Comparison of ENCODE assay signal across 1 cellular context in the genomic region with DNA sequence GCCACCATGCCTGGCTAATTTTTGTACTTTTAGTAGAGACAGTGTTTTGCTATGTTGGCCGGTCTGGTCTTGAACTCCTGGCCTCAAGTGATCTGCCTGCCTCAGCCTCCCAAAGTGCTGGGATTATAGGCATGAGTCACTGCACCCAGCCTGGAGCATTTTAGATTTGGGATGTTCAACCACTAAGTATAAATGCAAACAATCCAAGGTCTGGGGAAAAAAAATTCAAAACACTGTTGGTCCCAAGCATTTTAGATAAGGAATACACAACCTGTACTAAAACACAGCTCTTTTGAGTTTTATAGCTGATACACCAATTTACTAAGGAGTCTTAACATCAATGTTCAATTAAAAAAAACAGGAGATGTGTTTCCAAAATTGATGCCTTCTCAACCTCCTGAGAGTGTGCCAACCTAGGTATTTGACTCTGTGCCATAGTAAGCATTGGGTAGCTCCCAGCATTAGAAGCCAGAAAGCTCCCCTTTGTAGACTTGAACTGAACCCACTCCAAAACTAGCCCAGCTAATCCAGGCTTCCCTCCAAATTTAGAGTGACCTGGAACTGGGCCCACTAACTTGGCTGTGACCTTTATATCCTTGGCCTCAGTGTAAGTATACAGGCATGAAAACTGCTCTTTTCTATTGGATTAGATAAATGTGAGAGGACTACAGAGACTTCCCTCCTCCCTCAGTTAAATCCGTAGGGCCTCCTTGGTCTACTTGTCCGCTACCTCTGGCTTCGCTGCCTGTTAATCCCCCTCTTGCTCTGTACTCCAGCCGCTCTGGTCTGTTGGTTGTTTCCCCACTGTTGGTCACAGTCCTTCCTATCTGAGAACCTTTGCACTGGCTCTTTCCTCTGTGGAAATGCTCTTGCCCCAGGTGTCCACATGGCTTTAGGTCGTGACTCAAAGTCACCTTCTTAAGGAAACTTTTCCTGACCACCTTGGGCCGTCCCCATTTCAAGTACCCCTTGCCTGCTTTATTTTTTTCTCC.
TF ChIP-seq lines count a peak whose summit lies in the region.

No MANE protein-coding gene starts in this region.

TF ChIP-seq in IMR-90, 13 proteins besides CTCF, POLR2A, EP300 and RAD21:
- TF ChIP-seq RCOR1 (IDR thresholded peaks at IDR 0.05; ENCODE audit: insufficient replicate concordance, low read length) (no peak), MAFK (IDR thresholded peaks at IDR 0.05; ENCODE audit: low read depth, low read length) (no peak), MXI1 (IDR thresholded peaks at IDR 0.05; ENCODE audit: borderline replicate concordance, low read depth, low read length) (no peak), BHLHE40 (IDR thresholded peaks at IDR 0.05; ENCODE audit: low read depth, low read length) (no peak), CEBPB (IDR thresholded peaks at IDR 0.05; ENCODE audit: low read depth, low read length) (no peak), FOS (IDR thresholded peaks at IDR 0.05; ENCODE audit: low read depth, low read length) (no peak), RFX5 (IDR thresholded peaks at IDR 0.05; ENCODE audit: low read depth, low read length) (no peak), NFE2L2 (IDR thresholded peaks at IDR 0.05; ENCODE audit: low read depth, low read length) (no peak), MAZ (IDR thresholded peaks at IDR 0.05; ENCODE audit: borderline replicate concordance, low read depth, low read length) (no peak), SMC3 (IDR thresholded peaks at IDR 0.05; ENCODE audit: low read depth, low read length) (no peak)
- TF ChIP-seq, protein P1, sequence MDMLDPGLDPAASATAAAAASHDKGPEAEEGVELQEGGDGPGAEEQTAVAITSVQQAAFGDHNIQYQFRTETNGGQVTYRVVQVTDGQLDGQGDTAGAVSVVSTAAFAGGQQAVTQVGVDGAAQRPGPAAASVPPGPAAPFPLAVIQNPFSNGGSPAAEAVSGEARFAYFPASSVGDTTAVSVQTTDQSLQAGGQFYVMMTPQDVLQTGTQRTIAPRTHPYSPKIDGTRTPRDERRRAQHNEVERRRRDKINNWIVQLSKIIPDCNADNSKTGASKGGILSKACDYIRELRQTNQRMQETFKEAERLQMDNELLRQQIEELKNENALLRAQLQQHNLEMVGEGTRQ (IDR thresholded peaks at IDR 0.05; ENCODE audit: low read depth, low read length): no peak
- TF ChIP-seq, protein P2, sequence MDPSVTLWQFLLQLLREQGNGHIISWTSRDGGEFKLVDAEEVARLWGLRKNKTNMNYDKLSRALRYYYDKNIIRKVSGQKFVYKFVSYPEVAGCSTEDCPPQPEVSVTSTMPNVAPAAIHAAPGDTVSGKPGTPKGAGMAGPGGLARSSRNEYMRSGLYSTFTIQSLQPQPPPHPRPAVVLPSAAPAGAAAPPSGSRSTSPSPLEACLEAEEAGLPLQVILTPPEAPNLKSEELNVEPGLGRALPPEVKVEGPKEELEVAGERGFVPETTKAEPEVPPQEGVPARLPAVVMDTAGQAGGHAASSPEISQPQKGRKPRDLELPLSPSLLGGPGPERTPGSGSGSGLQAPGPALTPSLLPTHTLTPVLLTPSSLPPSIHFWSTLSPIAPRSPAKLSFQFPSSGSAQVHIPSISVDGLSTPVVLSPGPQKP (IDR thresholded peaks at IDR 0.05; ENCODE audit: borderline replicate concordance, low read depth, low read length): no peak
